In the genomic region with DNA sequence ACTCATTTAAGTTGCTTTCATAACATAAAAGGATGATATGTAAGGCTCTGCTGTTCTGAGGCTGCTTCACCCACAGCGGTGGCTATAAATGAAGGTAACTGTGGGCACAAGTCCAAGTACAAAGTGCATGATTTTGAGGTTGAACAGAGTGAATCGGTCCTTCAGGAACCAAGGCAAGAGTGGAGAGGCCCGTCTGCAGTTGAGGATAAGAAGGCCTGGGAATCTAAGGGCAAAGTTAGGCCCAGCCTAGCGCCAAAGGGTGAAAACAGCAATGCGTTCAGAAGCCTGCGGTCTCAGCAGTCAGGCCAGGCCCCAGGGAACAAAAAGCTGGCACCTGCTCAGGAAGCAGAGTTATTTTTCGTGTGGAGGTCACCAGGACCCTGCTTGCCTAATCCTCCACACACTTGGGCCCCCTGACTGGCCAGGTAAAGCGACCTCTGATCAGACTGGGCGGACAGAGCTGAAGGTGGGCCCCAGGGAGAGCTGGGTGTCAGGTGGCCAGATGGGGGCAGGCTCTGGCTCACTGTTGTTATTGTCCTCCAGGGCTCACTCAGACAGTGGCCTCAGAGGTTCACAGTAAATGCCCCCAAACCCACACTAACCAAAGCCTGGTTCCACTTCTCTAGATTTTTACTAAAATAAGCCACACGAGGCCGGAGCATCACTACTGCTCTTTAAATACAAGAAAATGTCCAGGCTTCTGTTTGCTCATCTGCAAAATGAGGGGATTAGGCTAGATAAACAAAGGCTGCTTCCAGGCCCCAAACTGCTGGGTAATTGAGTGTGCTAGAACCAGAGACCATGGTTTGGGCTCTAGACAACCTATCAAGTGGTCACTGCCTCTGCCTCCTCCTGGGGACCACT, we compare ENCODE assay signal across 1 cellular context.
TF ChIP-seq lines count a peak whose summit lies in the region.

No MANE protein-coding gene starts in this region.

TF ChIP-seq in GM12878, 131 proteins besides CTCF, POLR2A, EP300 and RAD21 (continued from another document):
- TF ChIP-seq IKZF2 (IDR thresholded peaks at IDR 0.05) (peak in 1 of 2 experiments; percentile 27; a peak in 1 of 4 replicates), KDM1A (IDR thresholded peaks at IDR 0.05; ENCODE audit: borderline replicate concordance) (no peak), CREM (IDR thresholded peaks at IDR 0.05; ENCODE audit: low read depth) (no peak)
- TF ChIP-seq, protein P1, sequence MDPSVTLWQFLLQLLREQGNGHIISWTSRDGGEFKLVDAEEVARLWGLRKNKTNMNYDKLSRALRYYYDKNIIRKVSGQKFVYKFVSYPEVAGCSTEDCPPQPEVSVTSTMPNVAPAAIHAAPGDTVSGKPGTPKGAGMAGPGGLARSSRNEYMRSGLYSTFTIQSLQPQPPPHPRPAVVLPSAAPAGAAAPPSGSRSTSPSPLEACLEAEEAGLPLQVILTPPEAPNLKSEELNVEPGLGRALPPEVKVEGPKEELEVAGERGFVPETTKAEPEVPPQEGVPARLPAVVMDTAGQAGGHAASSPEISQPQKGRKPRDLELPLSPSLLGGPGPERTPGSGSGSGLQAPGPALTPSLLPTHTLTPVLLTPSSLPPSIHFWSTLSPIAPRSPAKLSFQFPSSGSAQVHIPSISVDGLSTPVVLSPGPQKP (IDR thresholded peaks at IDR 0.05; ENCODE audit: low read depth, low read length), result no peak
